Comparison of ENCODE assay signal across 23 cellular contexts in genomic region chr16:1876468-1876867, GRCh38. TPM values are rescaled to one million over a fixed set of nuclear protein-coding genes. Genes with fewer than 3 reads are reported as not detected.
DNase-seq lines count a peak whose midpoint lies in the region; ATAC-seq, FAIRE-seq and TF ChIP-seq lines count a peak whose summit lies in the region.
"Had no signal": no experiment of that assay in that cellular context is flagged by ENCODE, and none has a peak within 500 bp of the region (broad histone marks: within the 10 kb centered on the region; RNA-seq: fewer than 3 reads in every experiment).

No MANE protein-coding gene starts in this region.

- H3K4me3 ChIP-seq in GM12865 (ENCODE audit: low read depth, low read length) = no peak overlapping the region
- H3K4me3 ChIP-seq: gastrocnemius medialis, smooth muscle cell, upper lobe of left lung had no signal

- no peak for FAIRE-seq in frontal cortex (lab: Jason Lieb, UNC)

- ATAC-seq in left lobe of liver (peak; percentile 86), GM19455 (IDR thresholded peaks at IDR 0.05; ENCODE audit: unreplicated experiment) (no peak)
- ATAC-seq: gastrocnemius medialis, Panc1 had no signal

- TF ChIP-seq CTCF in GM12865 (IDR thresholded peaks at IDR 0.05; ENCODE audit: insufficient read depth, low read depth, low read length, missing control alignments) = no peak

- DNase-seq in GM12865 (ENCODE audit: low read depth) (peak; percentile 82), GM19238 (ENCODE audit: insufficient read length, low spot score) (peak; percentile 38), left lobe of liver (ENCODE audit: low spot score) (peak; percentile 87), frontal cortex (ENCODE audit: low spot score in 2 of 2) (no peak), AG20443 (ENCODE audit: low spot score) (no peak)
- DNase-seq: CD4-positive, alpha-beta memory T cell; effector CD4-positive, alpha-beta T cell; erythroblast; gastrocnemius medialis; islet precursor cell; NCI-H1092 treated with DMSO at 0.1 percent for 48 hours; NCI-H2081; stimulated activated CD4-positive, alpha-beta T cell treated with anti-CD3 and anti-CD28 coated beads, Interleukin-4, amount 100 ng/mL, for 4 hours; upper lobe of left lung had no signal

RNA-seq across cellular contexts. Expression of gene MEIOB, which starts 4.5 kb away (rescaled TPM):
- total RNA-seq in left lobe of liver = 0.20 TPM
- total RNA-seq in frontal cortex = 0.41 TPM
- total RNA-seq: activated CD8-positive, alpha-beta memory T cell treated with anti-CD3 and anti-CD28 coated beads for 36 hours; CD4-positive, alpha-beta memory T cell; gastrocnemius medialis; LHCN-M2; lung microvascular endothelial cell had no signal

RNA-seq across cellular contexts. Expression of gene HS3ST6, which starts 41.7 kb away (rescaled TPM):
- total RNA-seq in left lobe of liver (not detected), frontal cortex (not detected)
- total RNA-seq: activated CD8-positive, alpha-beta memory T cell treated with anti-CD3 and anti-CD28 coated beads for 36 hours; CD4-positive, alpha-beta memory T cell; cerebellum; gastrocnemius medialis; LHCN-M2; lung microvascular endothelial cell; pulmonary artery endothelial cell; SK-MEL-5; smooth muscle cell had no signal

RNA-seq across cellular contexts. Expression of gene FAHD1, which starts 49.5 kb away (rescaled TPM):
- 53.4 TPM for total RNA-seq in left lobe of liver
- 64.0 TPM for total RNA-seq in frontal cortex

RNA-seq across cellular contexts. Expression of gene HAGH, which starts 49.8 kb away (rescaled TPM):
- total RNA-seq in left lobe of liver = 176 TPM
- 51.8 TPM for total RNA-seq in frontal cortex

Comparison
In these comparisons a context has a peak if more than half of its experiments do, and no peak if none do; other contexts are left out.
1. DNase-seq: peak in GM12865 (single experiment), GM19238 (single experiment) and left lobe of liver (single experiment); none in frontal cortex (0 of 2) and AG20443 (single experiment).